ENCODE assay signal across 8 cellular contexts in genomic region chr2:162072181-162072702, GRCh38. TPM values are rescaled to one million over a fixed set of nuclear protein-coding genes. Genes with fewer than 3 reads are reported as not detected.
DNase-seq lines count a peak whose midpoint lies in the region; ATAC-seq, FAIRE-seq and TF ChIP-seq lines count a peak whose summit lies in the region.

No MANE protein-coding gene starts in this region.

- H3K79me2 ChIP-seq in ACC112 (ENCODE audit: control insufficient read depth, insufficient read depth, low read length, unreplicated experiment): peaks cover 19% of the 10 kb centered on the region

- H3K27me3 ChIP-seq in ACC112 (ENCODE audit: insufficient read depth, low read length) (no peaks in the 10 kb centered on the region), small intestine (ENCODE audit: control insufficient read depth in 2 of 2, insufficient read depth in 2 of 2, low read length in 2 of 2) (no peaks in the 10 kb centered on the region)

- no peak overlapping the region for H2AFZ ChIP-seq in ACC112 (ENCODE audit: low read length, unreplicated experiment)

- H3K4me3 ChIP-seq in ACC112 (ENCODE audit: low read depth, low read length) (peak overlapping the region; percentile 76), astrocyte of the spinal cord (ENCODE audit: low read depth, low read length) (no peak overlapping the region), small intestine (ENCODE audit: low read depth in 1 of 2, low read length in 2 of 2) (peak overlapping the region in 1 of 2 donors; percentile 73)

- H3K36me3 ChIP-seq in ACC112 (ENCODE audit: insufficient read depth, low read length): no peaks in the 10 kb centered on the region
- no peaks in the 10 kb centered on the region for H3K36me3 ChIP-seq in small intestine (ENCODE audit: control insufficient read depth in 2 of 2, insufficient read depth in 2 of 2, low read length in 2 of 2)

- TF ChIP-seq CTCF in astrocyte of the spinal cord (IDR thresholded peaks at IDR 0.05; ENCODE audit: low read depth, low read length): no peak

- peak; percentile 40 for DNase-seq in astrocyte of the spinal cord (ENCODE audit: low read depth, low spot score)
- peak; percentile 67 for DNase-seq in small intestine
- DNase-seq in Kasumi-1 (lab: John Stamatoyannopoulos, UW): no peak
- no peak for DNase-seq in SHP77 (lab: John Stamatoyannopoulos, UW)
- DNase-seq in NCI-H2171 treated with DMSO at 0.1 percent for 48 hours (lab: John Stamatoyannopoulos, UW): no peak

- ATAC-seq in GM19043 (IDR thresholded peaks at IDR 0.05; ENCODE audit: low read depth, unreplicated experiment) (peak; percentile 41), HG03135 (IDR thresholded peaks at IDR 0.05; ENCODE audit: unreplicated experiment) (peak; percentile 60)

- no peaks in the 10 kb centered on the region for H3K9me3 ChIP-seq in small intestine (ENCODE audit: control insufficient read depth, low read depth)

- FAIRE-seq in small intestine (lab: Jason Lieb, UNC): no peak

- in situ Hi-C loops in astrocyte of the spinal cord (cut with HindIII; ENCODE audit: low sequenced_read_pairs): no loop called here

- H3K27ac ChIP-seq in ACC112 (ENCODE audit: low read depth, low read length) (peak overlapping the region; percentile 57), small intestine (ENCODE audit: low read depth in 1 of 2, low read length in 1 of 2) (peak overlapping the region in 1 of 2 donors; percentile 20)

- H3K4me1 ChIP-seq in ACC112 (ENCODE audit: control insufficient read depth, insufficient read depth, low read length, unreplicated experiment) (peaks cover 51% of the 10 kb centered on the region), small intestine (ENCODE audit: control insufficient read depth in 2 of 2, insufficient read depth in 1 of 2, low read depth in 1 of 2, low read length in 1 of 2) (peaks cover 6 to 8% of the 10 kb centered on the region in 2 donors)

RNA-seq across cellular contexts. Expression of gene DPP4, which starts 1.8 kb away (rescaled TPM):
- 10 to 100 TPM; 35.8 to 52.4 (median 51.7) TPM for polyA plus RNA-seq in small intestine

Comparison
In these comparisons a context has a peak if more than half of its experiments do, and no peak if none do; other contexts are left out.
1. DNase-seq: peak in astrocyte of the spinal cord (single experiment) and small intestine (single experiment); none in Kasumi-1 (0 of 2), SHP77 (0 of 2) and NCI-H2171 treated with DMSO at 0.1 percent for 48 hours (single experiment).